Comparison of ENCODE assay signal across 21 cellular contexts in the genomic region with DNA sequence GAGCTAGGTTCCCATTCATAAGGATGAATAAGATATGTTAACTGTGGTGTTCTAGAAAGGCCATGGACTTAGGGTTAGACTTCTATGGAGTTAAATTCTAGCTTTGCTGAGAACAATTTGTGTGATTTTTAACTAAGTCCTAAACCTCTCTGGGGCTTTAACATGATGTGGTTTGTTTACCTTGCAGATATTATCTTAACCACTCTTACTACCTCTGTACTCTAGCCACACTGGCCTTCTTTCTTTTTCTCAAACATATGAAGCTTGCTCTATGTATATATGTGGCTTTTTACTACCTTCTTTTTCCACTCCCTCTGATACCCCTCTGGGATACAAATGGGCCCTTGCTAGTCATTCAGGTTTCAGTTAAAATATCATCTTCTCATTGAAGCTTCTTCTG.
DNase-seq lines count a peak whose midpoint lies in the region; ATAC-seq and TF ChIP-seq lines count a peak whose summit lies in the region.
"Had no signal": no experiment of that assay in that cellular context is flagged by ENCODE, and none has a peak within 500 bp of the region (broad histone marks: within the 10 kb centered on the region; RNA-seq: fewer than 3 reads in every experiment).

No MANE protein-coding gene starts in this region.

- peaks cover under 1% of the 10 kb centered on the region for H3K36me3 ChIP-seq in CD4-positive, CD25-positive, alpha-beta regulatory T cell (ENCODE audit: control insufficient read depth, insufficient read depth, low read length)
- H3K36me3 ChIP-seq: right lobe of liver, thoracic aorta had no signal

- no peak overlapping the region for H3K4me3 ChIP-seq in CD4-positive, CD25-positive, alpha-beta regulatory T cell (ENCODE audit: low read depth, low read length)
- H3K4me3 ChIP-seq: right lobe of liver, thoracic aorta had no signal

- peaks cover 18% of the 10 kb centered on the region for H3K36me3 Mint-ChIP-seq in CD4-positive, CD25-positive, alpha-beta regulatory T cell
- peaks cover 15% of the 10 kb centered on the region for H3K36me3 Mint-ChIP-seq in activated CD8-positive, alpha-beta T cell treated with anti-CD3 and anti-CD28 coated beads for 36 hours (ENCODE audit: low read depth)
- no peaks in the 10 kb centered on the region for H3K36me3 Mint-ChIP-seq in memory B cell
- peaks cover 17% of the 10 kb centered on the region for H3K36me3 Mint-ChIP-seq in activated CD4-positive, alpha-beta memory T cell treated with anti-CD3 and anti-CD28 coated beads, Interleukin-2, amount 10 ng/mL, durations not matched to agents 7 days and 5 days (ENCODE audit: low read depth)

- H3K9me3 Mint-ChIP-seq in CD4-positive, CD25-positive, alpha-beta regulatory T cell: no peaks in the 10 kb centered on the region
- no peaks in the 10 kb centered on the region for H3K9me3 Mint-ChIP-seq in activated CD8-positive, alpha-beta T cell treated with anti-CD3 and anti-CD28 coated beads for 36 hours
- H3K9me3 Mint-ChIP-seq in memory B cell: no peaks in the 10 kb centered on the region
- H3K9me3 Mint-ChIP-seq in activated CD4-positive, alpha-beta memory T cell treated with anti-CD3 and anti-CD28 coated beads, Interleukin-2, amount 10 ng/mL, durations not matched to agents 7 days and 5 days: peaks cover 2% of the 10 kb centered on the region

- H3K27me3 ChIP-seq in CD4-positive, CD25-positive, alpha-beta regulatory T cell (ENCODE audit: control insufficient read depth, insufficient read depth, low read length): no peaks in the 10 kb centered on the region
- H3K27me3 ChIP-seq: right lobe of liver had no signal

- H3K27ac ChIP-seq in CD4-positive, CD25-positive, alpha-beta regulatory T cell (ENCODE audit: insufficient read depth, low read length, poor library complexity, severe bottlenecking): no peak overlapping the region
- H3K27ac ChIP-seq: right lobe of liver, thoracic aorta had no signal

- intact Hi-C loops in activated CD8-positive, alpha-beta T cell treated with anti-CD3 and anti-CD28 coated beads for 36 hours (cut with micrococcal nuclease): no loop called here

- peaks cover 38 to 63% (median 44%) of the 10 kb centered on the region in 4 donors for H3K4me1 Mint-ChIP-seq in CD4-positive, CD25-positive, alpha-beta regulatory T cell
- peaks cover 58% of the 10 kb centered on the region for H3K4me1 Mint-ChIP-seq in activated CD8-positive, alpha-beta T cell treated with anti-CD3 and anti-CD28 coated beads for 36 hours (ENCODE audit: low read depth)
- peaks cover 50% of the 10 kb centered on the region for H3K4me1 Mint-ChIP-seq in memory B cell
- peaks cover 32% of the 10 kb centered on the region for H3K4me1 Mint-ChIP-seq in activated CD4-positive, alpha-beta memory T cell treated with anti-CD3 and anti-CD28 coated beads, Interleukin-2, amount 10 ng/mL, durations not matched to agents 7 days and 5 days

- no peaks in the 10 kb centered on the region for H3K27me3 Mint-ChIP-seq in CD4-positive, CD25-positive, alpha-beta regulatory T cell
- no peaks in the 10 kb centered on the region for H3K27me3 Mint-ChIP-seq in activated CD8-positive, alpha-beta T cell treated with anti-CD3 and anti-CD28 coated beads for 36 hours
- H3K27me3 Mint-ChIP-seq in memory B cell: no peaks in the 10 kb centered on the region
- H3K27me3 Mint-ChIP-seq in activated CD4-positive, alpha-beta memory T cell treated with anti-CD3 and anti-CD28 coated beads, Interleukin-2, amount 10 ng/mL, durations not matched to agents 7 days and 5 days: no peaks in the 10 kb centered on the region

- ATAC-seq in CD4-positive, CD25-positive, alpha-beta regulatory T cell (ENCODE audit: low read depth in 2 of 2): no peak
- peak; percentile 48 for ATAC-seq in GM21423 (IDR thresholded peaks at IDR 0.05; ENCODE audit: unreplicated experiment)
- peak; percentile 72 for ATAC-seq in activated CD8-positive, alpha-beta T cell treated with anti-CD3 and anti-CD28 coated beads for 36 hours
- ATAC-seq in memory B cell (ENCODE audit: low read depth): no peak
- no peak for ATAC-seq in GM18511 (IDR thresholded peaks at IDR 0.05; ENCODE audit: unreplicated experiment)
- ATAC-seq: Right ventricle myocardium inferior had no signal

- H3K4me1 ChIP-seq in CD4-positive, CD25-positive, alpha-beta regulatory T cell (ENCODE audit: control insufficient read depth, insufficient read depth, low read length, poor library complexity, severe bottlenecking): peaks cover 5% of the 10 kb centered on the region

- CTCF ChIA-PET in activated CD8-positive, alpha-beta T cell treated with anti-CD3 and anti-CD28 coated beads for 36 hours (lab: Charles Lee): interaction anchor here (0.9 to 1.3 kb wide), 3 partner anchors 10 to 20 kb away, joined by 3 to 4 read pairs (median 3); no protein-coding TSS in a partner anchor
- CTCF ChIA-PET in activated CD4-positive, alpha-beta memory T cell treated with anti-CD3 and anti-CD28 coated beads, Interleukin-2, amount 10 ng/mL, durations not matched to agents 7 days and 5 days (lab: Charles Lee): interaction anchor here (0.5 to 1.2 kb wide), 2 partner anchors 20 to 419 kb away, joined by 3 to 4 read pairs; no protein-coding TSS in a partner anchor

- peak overlapping the region in 2 of 3 donors; percentile 59 to 69 for H3K27ac Mint-ChIP-seq in CD4-positive, CD25-positive, alpha-beta regulatory T cell
- peak overlapping the region; percentile 45 for H3K27ac Mint-ChIP-seq in activated CD8-positive, alpha-beta T cell treated with anti-CD3 and anti-CD28 coated beads for 36 hours
- peak overlapping the region; percentile 89 for H3K27ac Mint-ChIP-seq in memory B cell
- H3K27ac Mint-ChIP-seq in activated CD4-positive, alpha-beta memory T cell treated with anti-CD3 and anti-CD28 coated beads, Interleukin-2, amount 10 ng/mL, durations not matched to agents 7 days and 5 days: no peak overlapping the region

- no peak for TF ChIP-seq CTCF in activated CD8-positive, alpha-beta T cell treated with anti-CD3 and anti-CD28 coated beads for 36 hours (IDR thresholded peaks at IDR 0.05)

- no peak for DNase-seq in CD4-positive, CD25-positive, alpha-beta regulatory T cell
- no peak for DNase-seq in activated CD8-positive, alpha-beta T cell treated with anti-CD3 and anti-CD28 coated beads for 36 hours
- DNase-seq in memory B cell (ENCODE audit: low spot score in 2 of 2): no peak
- DNase-seq in NCI-H345 treated with DMSO at 0.1 percent for 48 hours (lab: John Stamatoyannopoulos, UW; ENCODE audit: unreplicated experiment): no peak
- DNase-seq in stimulated activated CD4-positive, alpha-beta T cell treated with anti-CD3 and anti-CD28 coated beads, Interleukin-2, amount 100 ng/mL, for 24 hours: no peak
- no peak for DNase-seq in activated CD4-positive, alpha-beta memory T cell treated with anti-CD3 and anti-CD28 coated beads, Interleukin-2, amount 10 ng/mL, durations not matched to agents 7 days and 5 days
- DNase-seq: activated CD8-positive, alpha-beta memory T cell treated with anti-CD3 and anti-CD28 coated beads, Interleukin-2, amount 50 U/mL, for 48 hours; amniotic stem cell; caudate nucleus; effector CD4-positive, alpha-beta T cell; hippocampal formation; KG1; kidney glomerular epithelial cell; NCI-H1417; NK-92 treated with Interleukin-12 subunit alpha and Interleukin-12 subunit beta, amount 100 ng/mL, for 24 hours; right lobe of liver; stimulated activated CD4-positive, alpha-beta T cell treated with anti-CD3 and anti-CD28 coated beads, Interleukin-1b, Interleukin-23, amount 100 ng/mL, for 48 hours had no signal

- H3K9me3 ChIP-seq in CD4-positive, CD25-positive, alpha-beta regulatory T cell (ENCODE audit: control insufficient read depth in 2 of 2, low read length in 2 of 2): no peaks in the 10 kb centered on the region
- H3K9me3 ChIP-seq: right lobe of liver, thoracic aorta had no signal

- POLR2A ChIA-PET in activated CD8-positive, alpha-beta T cell treated with anti-CD3 and anti-CD28 coated beads for 36 hours (lab: Charles Lee): no interaction called here
- POLR2A ChIA-PET in activated CD4-positive, alpha-beta memory T cell treated with anti-CD3 and anti-CD28 coated beads, Interleukin-2, amount 10 ng/mL, durations not matched to agents 7 days and 5 days (lab: Charles Lee): interaction anchor here (0.8 to 1.2 kb wide), 4 partner anchors 12 to 83 kb away, joined by 3 to 4 read pairs (median 3); no protein-coding TSS in a partner anchor

- no peak overlapping the region for H3K4me3 Mint-ChIP-seq in CD4-positive, CD25-positive, alpha-beta regulatory T cell
- no peak overlapping the region for H3K4me3 Mint-ChIP-seq in activated CD8-positive, alpha-beta T cell treated with anti-CD3 and anti-CD28 coated beads for 36 hours
- no peak overlapping the region for H3K4me3 Mint-ChIP-seq in memory B cell
- no peak overlapping the region for H3K4me3 Mint-ChIP-seq in activated CD4-positive, alpha-beta memory T cell treated with anti-CD3 and anti-CD28 coated beads, Interleukin-2, amount 10 ng/mL, durations not matched to agents 7 days and 5 days

Comparison
In these comparisons a context has a peak if more than half of its experiments do, and no peak if none do; other contexts are left out.
1. ATAC-seq: peak in GM21423 (single experiment) and activated CD8-positive, alpha-beta T cell treated with anti-CD3 and anti-CD28 coated beads for 36 hours (single experiment); none in CD4-positive, CD25-positive, alpha-beta regulatory T cell (0 of 2), memory B cell (single experiment) and GM18511 (single experiment).